Comparison of ENCODE assay signal across 8 cellular contexts in the genomic region with DNA sequence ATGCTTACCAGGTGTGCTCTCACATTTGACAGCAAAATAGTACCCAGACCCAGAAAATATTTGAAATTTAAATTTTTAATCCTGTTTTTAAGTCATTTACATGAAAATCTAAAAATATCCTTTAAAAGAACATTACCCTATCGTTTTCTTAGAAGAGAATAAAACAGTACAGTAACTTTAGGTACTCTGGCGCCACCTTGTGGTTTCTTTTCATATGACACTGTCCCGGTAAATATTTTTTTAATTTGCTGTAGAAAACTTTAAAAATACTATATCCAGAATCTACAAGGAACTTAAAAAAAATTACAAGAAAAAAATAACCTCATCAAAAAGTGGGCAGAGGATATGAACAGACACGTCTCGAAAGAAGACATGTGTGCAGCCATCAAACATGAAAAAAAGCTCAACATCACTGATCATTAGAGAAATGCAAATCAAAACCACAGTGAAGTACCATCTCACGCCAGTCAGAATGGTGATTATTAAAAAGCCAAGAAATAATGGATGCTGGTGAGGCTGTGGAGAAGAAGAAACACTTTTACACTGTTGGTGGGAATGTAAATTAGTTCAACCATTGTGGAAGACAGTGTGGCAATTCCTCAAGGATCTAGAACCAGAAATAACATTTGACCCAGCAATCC.
A peak's percentile ranks its signal among the peaks of the same experiment; 100 is the strongest.
DNase-seq lines count a peak whose midpoint lies in the region; ATAC-seq, FAIRE-seq and TF ChIP-seq lines count a peak whose summit lies in the region.

No MANE protein-coding gene starts in this region.

- no peak for DNase-seq in GM13977 (ENCODE audit: low spot score)
- DNase-seq in activated T-cell treated with anti-CD3 and anti-CD28 coated beads, Interleukin-2, amount 50 U/mL, for 4 hours: peak; percentile 49
- DNase-seq in foreskin keratinocyte: peak in 1 of 2 donors; percentile 20
- DNase-seq in sciatic nerve (ENCODE audit: low spot score): peak; percentile 73
- no peak for DNase-seq in GM12892 (ENCODE audit: insufficient read length)

- ATAC-seq in HG03175 (IDR thresholded peaks at IDR 0.05; ENCODE audit: unreplicated experiment) (peak; percentile 68), foreskin keratinocyte (peak; percentile 13), sciatic nerve (no peak)
- no peak for ATAC-seq in activated T-cell treated with anti-CD3 and anti-CD28 coated beads, Interleukin-2, amount 50 U/mL, for 4 hours

- in situ Hi-C loops in GM13977 (cut with MboI; ENCODE audit: low pct_unique_long_range_greater_than_20kb, low sequenced_read_pairs, unreplicated experiment): no loop called here

- H3K27ac ChIP-seq in OCI-LY3 (ENCODE audit: low read length): no peak overlapping the region
- no peak overlapping the region for H3K27ac ChIP-seq in foreskin keratinocyte

- no peaks in the 10 kb centered on the region for H3K9me3 ChIP-seq in OCI-LY3 (ENCODE audit: insufficient read depth, low read length)

- H3K27me3 Mint-ChIP-seq in activated T-cell treated with anti-CD3 and anti-CD28 coated beads, Interleukin-2, amount 50 U/mL, for 4 hours (ENCODE audit: low read depth): peaks cover 11% of the 10 kb centered on the region

- H3K4me3 ChIP-seq in OCI-LY3 (ENCODE audit: low read length): peak overlapping the region; percentile 41

- no peaks in the 10 kb centered on the region for H3K4me1 Mint-ChIP-seq in activated T-cell treated with anti-CD3 and anti-CD28 coated beads, Interleukin-2, amount 50 U/mL, for 4 hours (ENCODE audit: low read depth)

- peak; percentile 62 for TF ChIP-seq CTCF in GM13977 (IDR thresholded peaks at IDR 0.05; ENCODE audit: extremely low read depth, insufficient read depth, missing control alignments)
- peak; percentile 92 for TF ChIP-seq CTCF in OCI-LY3 (IDR thresholded peaks at IDR 0.05; ENCODE audit: low read depth, low read length)
- TF ChIP-seq CTCF in foreskin keratinocyte (conservative IDR thresholded peaks at IDR 0.05): peak; percentile 91

- H3K9ac ChIP-seq in OCI-LY3 (ENCODE audit: low read length): no peak overlapping the region

- H3K79me2 ChIP-seq in OCI-LY3 (ENCODE audit: low read length): no peaks in the 10 kb centered on the region

- H2AFZ ChIP-seq in OCI-LY3 (ENCODE audit: low read depth, low read length): no peak overlapping the region

- H3K4me1 ChIP-seq in OCI-LY3 (ENCODE audit: low read length) (0 out of 2 replicates have a peak, but pooled peaks cover 3% of the 10 kb centered on the region), foreskin keratinocyte (peaks cover 14% of the 10 kb centered on the region)

- H3K9me3 Mint-ChIP-seq in activated T-cell treated with anti-CD3 and anti-CD28 coated beads, Interleukin-2, amount 50 U/mL, for 4 hours: no peaks in the 10 kb centered on the region

- H3K36me3 ChIP-seq in OCI-LY3 (replicated peaks; ENCODE audit: low read depth, low read length): no peaks in the 10 kb centered on the region

- intact Hi-C loops in sciatic nerve (cut with DNase I): no loop called here

- no peaks in the 10 kb centered on the region for H3K36me3 Mint-ChIP-seq in activated T-cell treated with anti-CD3 and anti-CD28 coated beads, Interleukin-2, amount 50 U/mL, for 4 hours (ENCODE audit: insufficient read depth)

- no peaks in the 10 kb centered on the region for H4K20me1 ChIP-seq in OCI-LY3 (ENCODE audit: insufficient read depth, low read length)

- H3K4me2 ChIP-seq in OCI-LY3 (ENCODE audit: low read length): peak overlapping the region; percentile 49

- FAIRE-seq in A204.1 (lab: Jason Lieb, UNC) (peak; percentile 98), GM12892 (lab: Jason Lieb, UNC) (no peak)

- TF ChIP-seq POLR2A in GM12892 (IDR thresholded peaks at IDR 0.05; ENCODE audit: low read depth, low read length): no peak

- H3K27me3 ChIP-seq in OCI-LY3 (ENCODE audit: low read depth, low read length) (0 out of 2 replicates have a peak, but pooled peaks cover 2% of the 10 kb centered on the region), foreskin keratinocyte (no peaks in the 10 kb centered on the region)

- no peak overlapping the region for H3K4me3 Mint-ChIP-seq in activated T-cell treated with anti-CD3 and anti-CD28 coated beads, Interleukin-2, amount 50 U/mL, for 4 hours

Comparison
In these comparisons a context has a peak if more than half of its experiments do, and no peak if none do; other contexts are left out.
1. DNase-seq: peak in activated T-cell treated with anti-CD3 and anti-CD28 coated beads, Interleukin-2, amount 50 U/mL, for 4 hours (single experiment) and sciatic nerve (single experiment); none in GM13977 (single experiment) and GM12892 (single experiment).
2. ATAC-seq: peak in HG03175 (single experiment) and foreskin keratinocyte (single experiment); none in activated T-cell treated with anti-CD3 and anti-CD28 coated beads, Interleukin-2, amount 50 U/mL, for 4 hours (0 of 2) and sciatic nerve (single experiment).
3. Peak in every context shown above with its lines, with median percentiles within 50 percentile points of each other: CTCF ChIP-seq.